ENCODE assay signal across 10 cellular contexts in genomic region chr4:88054909-88055308, GRCh38.
DNase-seq lines count a peak whose midpoint lies in the region; ATAC-seq and TF ChIP-seq lines count a peak whose summit lies in the region.
"Had no signal": no experiment of that assay in that cellular context is flagged by ENCODE, and none has a peak within 500 bp of the region (broad histone marks: within the 10 kb centered on the region; RNA-seq: fewer than 3 reads in every experiment).

No MANE protein-coding gene starts in this region.

- ATAC-seq in RWPE2 (ENCODE audit: low read depth) (peak; percentile 78), HG03521 (IDR thresholded peaks at IDR 0.05; ENCODE audit: unreplicated experiment) (no peak)

- no peaks in the 10 kb centered on the region for H3K27me3 ChIP-seq in RWPE2 (ENCODE audit: insufficient read depth, poor library complexity, severe bottlenecking)

- TF ChIP-seq CTCF in HFF-Myc (IDR thresholded peaks at IDR 0.05; ENCODE audit: low read depth, low read length, missing control alignments) (peak; percentile 52), RWPE2 (IDR thresholded peaks at IDR 0.05; ENCODE audit: poor library complexity, severe bottlenecking) (peak; percentile 53)

- H3K9me3 ChIP-seq in RWPE2 (ENCODE audit: severe bottlenecking) = no peaks in the 10 kb centered on the region

- H3K36me3 ChIP-seq in RWPE2 (ENCODE audit: low read depth) = peaks cover 46% of the 10 kb centered on the region

- H3K4me3 ChIP-seq in HFF-Myc (replicated peaks; ENCODE audit: low read depth, low read length) (no peak overlapping the region), RWPE2 (ENCODE audit: severe bottlenecking) (no peak overlapping the region), skeletal muscle cell (ENCODE audit: low read depth, low read length) (no peak overlapping the region)
- H3K4me3 ChIP-seq: SK-N-MC had no signal

- no peaks in the 10 kb centered on the region for H3K4me1 ChIP-seq in RWPE2 (ENCODE audit: insufficient read depth, poor library complexity, severe bottlenecking)

- DNase-seq in EL (peak; percentile 48), HFF-Myc (ENCODE audit: extremely low read depth, low read depth) (peak; percentile 20), RWPE2 (ENCODE audit: low spot score) (no peak), fibroblast of the conjunctiva (ENCODE audit: low read depth) (peak; percentile 26), skeletal muscle cell (ENCODE audit: low read depth) (peak; percentile 9), NCI-H1436 treated with DMSO at 0.1 percent for 48 hours (lab: John Stamatoyannopoulos, UW) (no peak), GOT3 (lab: John Stamatoyannopoulos, UW) (no peak)
- DNase-seq: naive B cell had no signal

- H3K27ac ChIP-seq in RWPE2 (ENCODE audit: poor library complexity, severe bottlenecking) = no peak overlapping the region
- H3K27ac ChIP-seq: SK-N-MC had no signal

Comparison
In these comparisons a context has a peak if more than half of its experiments do, and no peak if none do; other contexts are left out.
1. DNase-seq: peak in EL (single experiment), HFF-Myc (single experiment), fibroblast of the conjunctiva (single experiment) and skeletal muscle cell (single experiment); none in RWPE2 (single experiment), NCI-H1436 treated with DMSO at 0.1 percent for 48 hours (single experiment) and GOT3 (single experiment).